Comparison of ENCODE assay signal across 8 cellular contexts in the genomic region with DNA sequence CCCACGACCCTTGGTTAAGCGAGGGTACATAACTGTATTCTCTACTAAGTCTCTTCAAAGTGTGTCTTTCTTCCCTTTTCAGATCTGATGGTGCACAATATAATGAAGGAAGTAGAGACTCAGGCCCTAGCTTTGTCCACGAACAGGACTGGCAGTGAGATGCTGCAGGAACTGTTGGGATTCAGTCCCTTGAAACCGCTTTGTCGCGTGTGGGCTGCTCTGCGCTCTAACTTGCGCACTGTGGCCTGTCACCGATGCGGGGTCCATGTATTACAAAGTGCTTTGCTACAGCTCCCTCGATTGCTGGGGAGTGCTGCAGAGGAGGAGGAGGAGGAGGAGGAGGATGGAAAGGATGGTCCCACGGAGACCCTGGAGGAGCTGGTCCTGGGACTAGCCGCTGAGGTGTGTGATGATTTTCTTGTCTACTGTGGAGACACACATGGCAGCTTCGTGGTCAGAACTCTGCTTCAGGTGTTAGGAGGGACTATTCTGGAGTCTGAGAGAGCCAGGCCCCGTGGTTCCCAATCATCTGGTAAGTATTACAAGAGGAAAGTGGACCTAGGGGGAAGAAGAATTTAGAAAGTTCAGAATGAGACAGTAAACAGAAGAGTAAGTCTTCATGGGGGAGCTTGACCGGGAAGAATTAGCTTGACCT. TPM values are rescaled to one million over a fixed set of nuclear protein-coding genes. Genes with fewer than 3 reads are reported as not detected.
DNase-seq lines count a peak whose midpoint lies in the region; ATAC-seq and TF ChIP-seq lines count a peak whose summit lies in the region.

No MANE protein-coding gene starts in this region.

- no peaks in the 10 kb centered on the region for H3K9me3 ChIP-seq in T-helper 17 cell (ENCODE audit: control insufficient read depth, low read length, poor library complexity, severe bottlenecking)

- ATAC-seq in T-helper 17 cell (no peak), HG02763 (IDR thresholded peaks at IDR 0.05; ENCODE audit: unreplicated experiment) (no peak), HG03354 (IDR thresholded peaks at IDR 0.05; ENCODE audit: poor library complexity, severe bottlenecking, unreplicated experiment) (no peak), esophagus mucosa (no peak)

- DNase-seq in GM12865 (ENCODE audit: low read depth) = no peak
- DNase-seq in T-helper 17 cell = no peak
- DNase-seq in fibroblast of villous mesenchyme (ENCODE audit: low read depth) = no peak
- DNase-seq in retinal pigment epithelial cell (ENCODE audit: low read depth) = no peak
- no peak for DNase-seq in GM19238 (ENCODE audit: insufficient read length, low spot score)

- TF ChIP-seq CTCF in GM12865 (IDR thresholded peaks at IDR 0.05; ENCODE audit: insufficient read depth, low read depth, low read length, missing control alignments) = no peak
- TF ChIP-seq CTCF in fibroblast of villous mesenchyme (IDR thresholded peaks at IDR 0.05; ENCODE audit: insufficient read depth, low read depth, low read length) = no peak
- no peak for TF ChIP-seq CTCF in retinal pigment epithelial cell (conservative IDR thresholded peaks at IDR 0.05; ENCODE audit: low read depth, low read length)

- peaks cover 30% of the 10 kb centered on the region for H3K4me1 Mint-ChIP-seq in T-helper 17 cell

- peaks cover 17% of the 10 kb centered on the region for H3K36me3 Mint-ChIP-seq in T-helper 17 cell (ENCODE audit: low read depth)

- peak overlapping the region; percentile 72 for H3K4me3 ChIP-seq in GM12865 (ENCODE audit: low read depth, low read length)
- H3K4me3 ChIP-seq in fibroblast of villous mesenchyme (ENCODE audit: low read depth, low read length) = peak overlapping the region; percentile 96
- peak overlapping the region; percentile 95 for H3K4me3 ChIP-seq in retinal pigment epithelial cell (ENCODE audit: low read length)

- peak overlapping the region; percentile 96 for H3K4me3 Mint-ChIP-seq in T-helper 17 cell

- H3K27ac Mint-ChIP-seq in T-helper 17 cell = peak overlapping the region; percentile 93

- no peaks in the 10 kb centered on the region for H3K27me3 Mint-ChIP-seq in T-helper 17 cell

RNA-seq across cellular contexts. Expression of a gene that starts 0.8 kb away (rescaled TPM):
- total RNA-seq in T-helper 17 cell = 10 to 100 TPM; 25.7 to 27.7 TPM
- total RNA-seq in fibroblast of villous mesenchyme = 24.5 and 29.4 TPM in 2 replicates
- 20.5 TPM for total RNA-seq in esophagus mucosa

RNA-seq across cellular contexts. Expression of a gene that starts 0.9 kb away (rescaled TPM):
- total RNA-seq in T-helper 17 cell (10 to 100 TPM; 24.0 to 27.0 TPM), fibroblast of villous mesenchyme (8.7 and 13.8 TPM in 2 replicates), esophagus mucosa (110 TPM)

RNA-seq across cellular contexts. Expression of a gene that starts 7.3 kb away (rescaled TPM):
- total RNA-seq in T-helper 17 cell (10 to 100 TPM; 14.5 to 16.8 TPM), fibroblast of villous mesenchyme (1.3 and 3.0 TPM in 2 replicates), esophagus mucosa (27.4 TPM)

RNA-seq across cellular contexts. Expression of a gene that starts 9.5 kb away (rescaled TPM):
- total RNA-seq in T-helper 17 cell = 10 to 100 TPM; 17.3 to 23.3 TPM
- total RNA-seq in fibroblast of villous mesenchyme = 3.9 and 6.8 TPM in 2 replicates
- 82.9 TPM for total RNA-seq in esophagus mucosa

RNA-seq across cellular contexts. Expression of a gene that starts 10.8 kb away (rescaled TPM):
- 10 to 100 TPM; 21.5 to 23.1 TPM for total RNA-seq in T-helper 17 cell
- 1.3 and 1.6 TPM in 2 replicates for total RNA-seq in fibroblast of villous mesenchyme
- 94.9 TPM for total RNA-seq in esophagus mucosa
